8 cellular contexts compared by ENCODE assay signal in genomic region chr3:100492810-100493140, GRCh38. TPM values are rescaled to one million over a fixed set of nuclear protein-coding genes. Genes with fewer than 3 reads are reported as not detected.
DNase-seq lines count a peak whose midpoint lies in the region; ATAC-seq, FAIRE-seq and TF ChIP-seq lines count a peak whose summit lies in the region.

No MANE protein-coding gene starts in this region.

- H3K36me3 ChIP-seq in HUES64 (ENCODE audit: insufficient read depth, low read length), result no peaks in the 10 kb centered on the region

- no peaks in the 10 kb centered on the region for H3K9me3 ChIP-seq in A549
- no peaks in the 10 kb centered on the region for H3K9me3 ChIP-seq in HUES64 (ENCODE audit: insufficient read depth, low read depth, low read length)
- H3K9me3 ChIP-seq in mononuclear cell (ENCODE audit: low read depth, low read length), result no peaks in the 10 kb centered on the region

- TF ChIP-seq CTCF in A549 (IDR thresholded peaks at IDR 0.05), result no peak
- TF ChIP-seq CTCF in cardiac fibroblast (IDR thresholded peaks at IDR 0.05; ENCODE audit: low read depth, low read length), result no peak

- peak overlapping the region; percentile 69 to 82 for H3K27ac ChIP-seq in A549
- H3K27ac ChIP-seq in HUES64 (ENCODE audit: low read depth, low read length), result no peak overlapping the region
- no peak overlapping the region for H3K27ac ChIP-seq in caudate nucleus (ENCODE audit: low read depth, low read length)

- no peak for FAIRE-seq in A549 (lab: Jason Lieb, UNC)

- peak overlapping the region; percentile 62 for H3K9ac ChIP-seq in HUES64 (ENCODE audit: low read depth, low read length)

- DNase-seq in A549 (ENCODE audit: low read depth in 1 of 2, low spot score in 1 of 2) (no peak), cardiac fibroblast (ENCODE audit: low read depth in 2 of 2) (no peak), NOMO-1 (lab: John Stamatoyannopoulos, UW; ENCODE audit: unreplicated experiment in 2 of 2) (no peak), caudate nucleus (lab: John Stamatoyannopoulos, UW) (no peak), DMS153 treated with DMSO at 0.1 percent for 48 hours (lab: John Stamatoyannopoulos, UW; ENCODE audit: unreplicated experiment) (no peak)

- CTCF ChIA-PET in A549 (lab: Yijun Ruan, JAX), result interaction anchor here (0.8 to 2.3 kb wide), 5 partner anchors 13 to 99 kb away, joined by 3 to 13 read pairs (median 4); no protein-coding TSS in a partner anchor

- H3K27me3 ChIP-seq in HUES64 (ENCODE audit: insufficient read depth, low read length) (no peaks in the 10 kb centered on the region), mononuclear cell (ENCODE audit: insufficient read depth, low read length) (no peaks in the 10 kb centered on the region)

- WGBS in A549 (ENCODE audit: missing lambda C conversion rate), result 3% methylated on average over 6 of the region's 6 CpGs
- 13% methylated on average over 3 of the region's 6 CpGs for WGBS in HUES64

- H3K4me2 ChIP-seq in A549, result peak overlapping the region; percentile 79

- peaks cover 11% of the 10 kb centered on the region for H3K4me1 ChIP-seq in A549
- peaks cover 4% of the 10 kb centered on the region; the same call in 1 of the 2 replicates for H3K4me1 ChIP-seq in HUES64 (ENCODE audit: insufficient read depth, low read length)
- peaks cover 14% of the 10 kb centered on the region for H3K4me1 ChIP-seq in mononuclear cell (ENCODE audit: insufficient read depth, low read length)

- ATAC-seq in A549 (peak in 1 of 2 experiments; percentile 5; a peak in 3 of 6 replicates), HG02623 (IDR thresholded peaks at IDR 0.05; ENCODE audit: unreplicated experiment) (no peak)

- POLR2A ChIA-PET in A549 (lab: Yijun Ruan, JAX), result interaction anchor here (0.6 to 1.2 kb wide), 12 partner anchors 8 to 1232 kb away, joined by 3 to 7 read pairs (median 4); partner anchors contain the start of genes LNP1, RPL24, TOMM70 and ZBTB11

- no peak for TF ChIP-seq POLR2A in A549 (IDR thresholded peaks at IDR 0.05; ENCODE audit: low read length)

- TF ChIP-seq EP300 in A549 (IDR thresholded peaks at IDR 0.05), result no peak

- TF ChIP-seq RAD21 in A549 (conservative IDR thresholded peaks at IDR 0.05 in 1 of 2, IDR thresholded peaks at IDR 0.05 in 1 of 2), result no peak

- H3K4me3 ChIP-seq in A549 (peak overlapping the region; percentile 56), HUES64 (ENCODE audit: low read length) (peak overlapping the region; percentile 66), cardiac fibroblast (replicated peaks in 1 of 2; ENCODE audit: low read depth in 2 of 2, low read length in 2 of 2) (peak overlapping the region; percentile 58 to 60), mononuclear cell (ENCODE audit: low read length) (peak overlapping the region; percentile 43)

TF ChIP-seq in A549, 52 proteins besides CTCF, POLR2A, EP300 and RAD21:
- TF ChIP-seq GATA3 (IDR thresholded peaks at IDR 0.05; ENCODE audit: borderline replicate concordance), result no peak

RNA-seq across cellular contexts. Expression of gene TMEM45A, which starts 0.4 kb away (rescaled TPM):
- polyA plus RNA-seq in A549 (2011; rRNA removed) (7.0 and 8.1 TPM in 2 replicates), A549 (2017; fragmentation: RNase III; extraction: RNeasy Plus Mini Kit Qiagen cat#74134 plus additional on column Dnase treatment) (3.3 to 5.2 TPM (median 4.6 TPM) in 3 replicates)
- 0.47 and 0.73 TPM in 2 replicates for polyA plus RNA-seq in A549 (2012; cell fraction: cytosol; rRNA removed)
- 0.22 and 0.56 TPM in 2 replicates for polyA plus RNA-seq in A549 (2012; cell fraction: nucleus; rRNA removed)
- 2.0 and 2.4 TPM in 2 replicates for polyA minus RNA-seq in A549 (2011; rRNA and poly(A)+ RNA removed)
- polyA plus RNA-seq in HUES64 (2013, experiment 1 of 2), result 9.7 TPM
- polyA plus RNA-seq in HUES64 (2013, experiment 2 of 2), result 12.8 TPM
- total RNA-seq in mononuclear cell, result 0.73 TPM

Comparison
In these comparisons a context has a peak if more than half of its experiments do, and no peak if none do; other contexts are left out.
1. H3K27ac ChIP-seq: peak in A549 (2 of 2); none in HUES64 (single experiment) and caudate nucleus (single experiment).
2. Peak in every context shown above with its lines, with median percentiles within 50 percentile points of each other: H3K4me3 ChIP-seq.